In the genomic region with DNA sequence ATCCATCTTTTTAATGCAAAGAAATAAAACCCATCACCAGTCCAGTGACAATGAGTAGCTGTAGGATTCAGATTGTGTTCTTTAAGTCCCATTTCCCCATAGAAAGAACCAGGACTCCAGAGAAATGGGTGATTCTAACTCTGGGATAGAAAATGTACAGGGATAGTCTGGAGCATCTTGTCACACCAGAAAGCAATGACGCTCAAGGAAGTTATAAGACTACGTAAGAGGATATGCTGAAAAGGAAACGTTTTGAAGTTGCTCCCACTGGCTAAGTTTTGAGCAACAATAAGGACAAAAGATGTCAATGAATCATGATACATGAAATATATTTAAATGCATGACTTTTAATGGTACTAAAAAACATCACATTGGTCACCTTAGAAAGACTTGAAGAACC, we compare ENCODE assay signal across 6 cellular contexts.
"Had no signal": no experiment of that assay in that cellular context is flagged by ENCODE, and none has a peak within 500 bp of the region (broad histone marks: within the 10 kb centered on the region; RNA-seq: fewer than 3 reads in every experiment).

No MANE protein-coding gene starts in this region.

- H3K9ac ChIP-seq: GM23248 had no signal

- H3K27ac ChIP-seq: GM23248, HL-60 had no signal

- DNase-seq: GM23248, GOT3, H7, HFFc6 had no signal

- H3K9me3 ChIP-seq: HAP-1 had no signal

- H2AFZ ChIP-seq: GM23248 had no signal

- H3K4me3 ChIP-seq: GM23248, HAP-1 had no signal

- H3K36me3 ChIP-seq: HAP-1 had no signal

- H3K4me1 ChIP-seq: HAP-1 had no signal
